ENCODE assay signal across 10 cellular contexts in genomic region chr2:241010531-241011295, GRCh38. TPM values are rescaled to one million over a fixed set of nuclear protein-coding genes. Genes with fewer than 3 reads are reported as not detected.
DNase-seq lines count a peak whose midpoint lies in the region; ATAC-seq and TF ChIP-seq lines count a peak whose summit lies in the region.
"Had no signal": no experiment of that assay in that cellular context is flagged by ENCODE, and none has a peak within 500 bp of the region (broad histone marks: within the 10 kb centered on the region; RNA-seq: fewer than 3 reads in every experiment).

No MANE protein-coding gene starts in this region.

- peaks cover 13% of the 10 kb centered on the region for H3K4me1 ChIP-seq in mucosa of descending colon (ENCODE audit: low read depth)

- peak overlapping the region; percentile 90 for H3K27ac Mint-ChIP-seq in activated naive CD4-positive, alpha-beta T cell treated with anti-CD3 and anti-CD28 coated beads, Interleukin-2, amount 10 ng/mL, durations not matched to agents 7 days and 5 days
- H3K27ac Mint-ChIP-seq in chondrocyte (ENCODE audit: unreplicated experiment) = no peak overlapping the region

- ATAC-seq in mucosa of descending colon (peak; percentile 68), GM21381 (IDR thresholded peaks at IDR 0.05; ENCODE audit: unreplicated experiment) (no peak)

- peaks cover 6% of the 10 kb centered on the region for H3K9me3 Mint-ChIP-seq in activated naive CD4-positive, alpha-beta T cell treated with anti-CD3 and anti-CD28 coated beads, Interleukin-2, amount 10 ng/mL, durations not matched to agents 7 days and 5 days
- peaks cover 11% of the 10 kb centered on the region for H3K9me3 Mint-ChIP-seq in chondrocyte (ENCODE audit: low read depth)

- H3K36me3 Mint-ChIP-seq in activated naive CD4-positive, alpha-beta T cell treated with anti-CD3 and anti-CD28 coated beads, Interleukin-2, amount 10 ng/mL, durations not matched to agents 7 days and 5 days = peaks cover under 1% of the 10 kb centered on the region
- H3K36me3 Mint-ChIP-seq in chondrocyte (ENCODE audit: low read depth) = peaks cover 4% of the 10 kb centered on the region
- H3K36me3 Mint-ChIP-seq: CD4-positive, CD25-positive, alpha-beta regulatory T cell had no signal

- H3K27me3 Mint-ChIP-seq in activated naive CD4-positive, alpha-beta T cell treated with anti-CD3 and anti-CD28 coated beads, Interleukin-2, amount 10 ng/mL, durations not matched to agents 7 days and 5 days = peaks cover 34% of the 10 kb centered on the region
- H3K27me3 Mint-ChIP-seq in chondrocyte (ENCODE audit: low read depth) = peaks cover 39% of the 10 kb centered on the region

- intact Hi-C loops in mucosa of descending colon (cut with DNase I, micrococcal nuclease) = no loop called here

- CTCF ChIA-PET in activated naive CD4-positive, alpha-beta T cell treated with anti-CD3 and anti-CD28 coated beads, Interleukin-2, amount 10 ng/mL, durations not matched to agents 7 days and 5 days (lab: Charles Lee) = interaction anchor here (1.4 to 1.8 kb wide), 3 partner anchors 10 to 48 kb away, joined by 4 to 6 read pairs (median 5); no protein-coding TSS in a partner anchor

- no peaks in the 10 kb centered on the region for H3K36me3 ChIP-seq in mucosa of descending colon (ENCODE audit: low read depth)

- H3K9me3 ChIP-seq in mucosa of descending colon = no peaks in the 10 kb centered on the region

- TF ChIP-seq CTCF in chondrocyte (IDR thresholded peaks at IDR 0.05) (no peak), mucosa of descending colon (IDR thresholded peaks at IDR 0.05) (no peak)

- DNase-seq in activated naive CD4-positive, alpha-beta T cell treated with anti-CD3 and anti-CD28 coated beads, Interleukin-2, amount 10 ng/mL, durations not matched to agents 7 days and 5 days = no peak
- DNase-seq in activated naive CD4-positive, alpha-beta T cell treated with Interleukin-2 at 50 U/mL for 16 hours = no peak
- DNase-seq in chondrocyte (ENCODE audit: low spot score) (peak; percentile 66), mucosa of descending colon (peak in 1 of 3 donors; percentile 54), ureter (ENCODE audit: low spot score) (peak; percentile 38), HK-2 (ENCODE audit: unreplicated experiment) (no peak), NCI-H2081 treated with DMSO at 0.1 percent for 48 hours (lab: John Stamatoyannopoulos, UW) (no peak)
- DNase-seq: NCI-H748 treated with DMSO at 0.1 percent for 48 hours had no signal

- H3K4me1 Mint-ChIP-seq in activated naive CD4-positive, alpha-beta T cell treated with anti-CD3 and anti-CD28 coated beads, Interleukin-2, amount 10 ng/mL, durations not matched to agents 7 days and 5 days = peaks cover 36% of the 10 kb centered on the region
- peaks cover 20% of the 10 kb centered on the region for H3K4me1 Mint-ChIP-seq in chondrocyte (ENCODE audit: low read depth)

- H3K4me3 ChIP-seq in mucosa of descending colon = no peak overlapping the region

- H3K4me3 Mint-ChIP-seq in activated naive CD4-positive, alpha-beta T cell treated with anti-CD3 and anti-CD28 coated beads, Interleukin-2, amount 10 ng/mL, durations not matched to agents 7 days and 5 days = no peak overlapping the region
- H3K4me3 Mint-ChIP-seq in chondrocyte (ENCODE audit: unreplicated experiment) = no peak overlapping the region

RNA-seq across cellular contexts. Expression of gene SNED1, which starts 12.3 kb away (rescaled TPM):
- 1.6 to 2.9 TPM (median 1.9 TPM) in 3 replicates for total RNA-seq in chondrocyte
- 10 to 100 TPM in 2 of 3 donors, 1 to 10 TPM in 1; 7.0 to 16.3 (median 14.1) TPM for total RNA-seq in mucosa of descending colon
- 41.8 TPM for total RNA-seq in ureter

Comparison
In these comparisons a context has a peak if more than half of its experiments do, and no peak if none do; other contexts are left out.
1. DNase-seq: peak in chondrocyte (single experiment) and ureter (single experiment); none in activated naive CD4-positive, alpha-beta T cell treated with anti-CD3 and anti-CD28 coated beads, Interleukin-2, amount 10 ng/mL, durations not matched to agents 7 days and 5 days (single experiment), activated naive CD4-positive, alpha-beta T cell treated with Interleukin-2 at 50 U/mL for 16 hours (single experiment), HK-2 (single experiment) and NCI-H2081 treated with DMSO at 0.1 percent for 48 hours (single experiment).